ENCODE assay signal across 15 cellular contexts in the genomic region with DNA sequence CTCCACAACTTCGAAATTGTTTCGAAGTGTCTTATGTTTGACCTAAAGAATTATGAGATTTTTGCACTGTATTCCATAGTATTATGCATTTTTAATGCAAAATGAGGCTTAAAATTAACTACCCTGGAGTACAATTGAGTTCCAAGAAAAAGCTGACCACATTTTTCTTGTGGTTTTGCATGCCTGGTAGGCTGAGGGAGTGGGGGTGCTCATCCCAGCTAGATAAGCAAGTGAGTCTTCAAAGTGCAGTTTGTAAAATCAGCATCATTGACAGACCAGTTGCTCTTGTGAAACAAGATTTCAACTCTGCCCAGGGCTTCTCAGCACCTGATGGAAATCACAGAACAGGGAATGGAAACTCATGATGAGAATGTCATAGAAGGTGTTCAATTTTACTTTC. TPM values are rescaled to one million over a fixed set of nuclear protein-coding genes. Genes with fewer than 3 reads are reported as not detected.
DNase-seq lines count a peak whose midpoint lies in the region; ATAC-seq, FAIRE-seq and TF ChIP-seq lines count a peak whose summit lies in the region.
"Had no signal": no experiment of that assay in that cellular context is flagged by ENCODE, and none has a peak within 500 bp of the region (broad histone marks: within the 10 kb centered on the region; RNA-seq: fewer than 3 reads in every experiment).

No MANE protein-coding gene starts in this region.

- no peaks in the 10 kb centered on the region for H3K79me2 ChIP-seq in HepG2 (ENCODE audit: insufficient read depth, low read length)

- no peak overlapping the region for H2AFZ ChIP-seq in HepG2 (ENCODE audit: low read length)

- intact Hi-C loops in HepG2 (cut with micrococcal nuclease; ENCODE audit: unreplicated experiment) (no loop called here), CD14-positive monocyte (cut with micrococcal nuclease) (no loop called here)

- H4K20me1 ChIP-seq in HepG2 (ENCODE audit: insufficient read depth, low read length): no peaks in the 10 kb centered on the region

- H3K27ac ChIP-seq in HepG2 (ENCODE audit: extremely low read length, insufficient read depth, low read length): no peak overlapping the region
- H3K27ac ChIP-seq: upper lobe of left lung had no signal

- POLR2A ChIA-PET in HepG2 (lab: Yijun Ruan, JAX): no interaction called here

- H3K4me3 Mint-ChIP-seq in mesothelial cell of epicardium (no peak overlapping the region), CD14-positive monocyte (no peak overlapping the region)
- H3K4me3 Mint-ChIP-seq: activated naive CD4-positive, alpha-beta T cell treated with anti-CD3 and anti-CD28 coated beads for 36 hours; naive B cell had no signal

- TF ChIP-seq EP300 in HepG2 (IDR thresholded peaks at IDR 0.05; ENCODE audit: low read depth in 2 of 2, low read length in 2 of 2) (no peak), HepG2 (CRISPR knock-in tag; IDR thresholded peaks at IDR 0.05; ENCODE audit: borderline replicate concordance) (no peak)

- no peaks in the 10 kb centered on the region for H3K27me3 ChIP-seq in HepG2 (ENCODE audit: control insufficient read depth in 1 of 2, insufficient read depth in 2 of 2, low read length in 2 of 2)
- H3K27me3 ChIP-seq: upper lobe of left lung had no signal

- H3K4me1 Mint-ChIP-seq in mesothelial cell of epicardium: peaks cover 7% of the 10 kb centered on the region
- peaks cover 1% of the 10 kb centered on the region for H3K4me1 Mint-ChIP-seq in CD14-positive monocyte
- H3K4me1 Mint-ChIP-seq: naive B cell had no signal

- FAIRE-seq in HepG2 (lab: Jason Lieb, UNC): no peak

- no peak overlapping the region for H3K9ac ChIP-seq in HepG2 (ENCODE audit: insufficient read depth, low read depth, low read length)

- TF ChIP-seq POLR2A in HepG2 (IDR thresholded peaks at IDR 0.05; ENCODE audit: insufficient read depth in 1 of 2, low read depth in 2 of 2, low read length in 2 of 2): no peak

- no peak for TF ChIP-seq RAD21 in HepG2 (CRISPR knock-in tag; IDR thresholded peaks at IDR 0.05)

- CTCF ChIA-PET in HepG2 (lab: Yijun Ruan, JAX; ENCODE audit: low intra/inter-chr PET ratio, low total read pairs): no interaction called here

- H3K4me3 ChIP-seq in choroid plexus epithelial cell (ENCODE audit: low read depth, low read length) (no peak overlapping the region), HepG2 (replicated peaks in 1 of 3; ENCODE audit: insufficient read depth in 1 of 3, low read depth in 2 of 3, low read length in 3 of 3) (no peak overlapping the region)
- H3K4me3 ChIP-seq: upper lobe of left lung had no signal

- H3K27ac Mint-ChIP-seq in mesothelial cell of epicardium: no peak overlapping the region
- H3K27ac Mint-ChIP-seq in CD14-positive monocyte: no peak overlapping the region
- H3K27ac Mint-ChIP-seq: activated naive CD4-positive, alpha-beta T cell treated with anti-CD3 and anti-CD28 coated beads for 36 hours; naive B cell had no signal

- H3K36me3 Mint-ChIP-seq in mesothelial cell of epicardium: no peaks in the 10 kb centered on the region
- no peaks in the 10 kb centered on the region for H3K36me3 Mint-ChIP-seq in CD14-positive monocyte
- H3K36me3 Mint-ChIP-seq: naive B cell had no signal

- H3K36me3 ChIP-seq in HepG2 (replicated peaks in 1 of 2; ENCODE audit: control insufficient read depth in 1 of 2, insufficient read depth in 2 of 2, low read length in 2 of 2): no peaks in the 10 kb centered on the region
- H3K36me3 ChIP-seq: upper lobe of left lung had no signal

- in situ Hi-C loops in HepG2 (cut with HindIII; ENCODE audit: extremely low pct_ligation_motif_present, low pct_unique_long_range_greater_than_20kb): no loop called here

- no peaks in the 10 kb centered on the region for H3K9me3 ChIP-seq in HepG2 (ENCODE audit: low read length)
- H3K9me3 ChIP-seq: upper lobe of left lung had no signal

- BruUV-seq in HepG2 (replicated peaks; lab: Mats Ljungman, UMichigan): no TSS peak

- DNase-seq in GF-D8 (lab: John Stamatoyannopoulos, UW): peak; percentile 39
- peak; percentile 77 for DNase-seq in NCI-H226
- DNase-seq in choroid plexus epithelial cell (ENCODE audit: low read depth): peak; percentile 57
- DNase-seq in non-pigmented ciliary epithelial cell (ENCODE audit: low read depth): peak; percentile 22
- no peak for DNase-seq in HepG2 (ENCODE audit: low spot score)
- DNase-seq in COLO829 (ENCODE audit: low spot score): no peak
- no peak for DNase-seq in mesothelial cell of epicardium (ENCODE audit: low spot score in 2 of 2, unreplicated experiment in 2 of 2)
- no peak for DNase-seq in CD14-positive monocyte (ENCODE audit: low spot score)
- DNase-seq: activated naive CD4-positive, alpha-beta T cell treated with anti-CD3 and anti-CD28 coated beads for 36 hours; caudate nucleus; left ventricle myocardium superior; naive B cell; NCI-H1092 treated with DMSO at 0.1 percent for 48 hours; upper lobe of left lung had no signal

- H3K4me1 ChIP-seq in HepG2 (ENCODE audit: insufficient read depth, low read length): peaks cover 5% of the 10 kb centered on the region; the same call in 1 of the 2 replicates
- H3K4me1 ChIP-seq: upper lobe of left lung had no signal

- no peak overlapping the region for H3K4me2 ChIP-seq in HepG2 (ENCODE audit: low read depth, low read length)

- TF ChIP-seq CTCF in choroid plexus epithelial cell (conservative IDR thresholded peaks at IDR 0.05; ENCODE audit: low read depth, low read length): no peak
- no peak for TF ChIP-seq CTCF in HepG2 (CRISPR knock-in tag; IDR thresholded peaks at IDR 0.05)
- no peak for TF ChIP-seq CTCF in mesothelial cell of epicardium (IDR thresholded peaks at IDR 0.05; ENCODE audit: unreplicated experiment)
- no peak for TF ChIP-seq CTCF in CD14-positive monocyte (IDR thresholded peaks at IDR 0.05)

- no peak for ATAC-seq in HepG2
- ATAC-seq: HCT116, left ventricle myocardium superior had no signal

- H3K9me3 Mint-ChIP-seq in mesothelial cell of epicardium (no peaks in the 10 kb centered on the region), CD14-positive monocyte (peaks cover 0 to 4% (median 0%) of the 10 kb centered on the region in 7 donors)
- H3K9me3 Mint-ChIP-seq: activated naive CD4-positive, alpha-beta T cell treated with anti-CD3 and anti-CD28 coated beads for 36 hours had no signal

- WGBS in HepG2 (ENCODE audit: low lambda C conversion rate): 0% methylated on average over 2 of the region's 2 CpGs

- H3K27me3 Mint-ChIP-seq in mesothelial cell of epicardium (ENCODE audit: low read depth) (peaks cover 9% of the 10 kb centered on the region), CD14-positive monocyte (ENCODE audit: low read depth in 3 of 3) (no peaks in the 10 kb centered on the region)

TF ChIP-seq in HepG2, 621 proteins besides CTCF, POLR2A, EP300 and RAD21 (continues in another document):
- TF ChIP-seq ZNF747 (CRISPR knock-in tag; IDR thresholded peaks at IDR 0.05; ENCODE audit: borderline replicate concordance): no peak
- TF ChIP-seq KDM4B (CRISPR knock-in tag; IDR thresholded peaks at IDR 0.05): no peak
- TF ChIP-seq PRPF4 (IDR thresholded peaks at IDR 0.05; ENCODE audit: low read depth, low read length, poor library complexity, severe bottlenecking): no peak
- no peak for TF ChIP-seq MTA3 (CRISPR knock-in tag; IDR thresholded peaks at IDR 0.05)
- TF ChIP-seq ZNF629 (CRISPR knock-in tag; conservative IDR thresholded peaks at IDR 0.05): no peak
- TF ChIP-seq HNRNPH1 (optimal IDR thresholded peaks at IDR 0.05; ENCODE audit: low read depth, low read length): no peak
- TF ChIP-seq NKX3-1 (CRISPR knock-in tag; IDR thresholded peaks at IDR 0.05): no peak
- TF ChIP-seq ZNF3 (CRISPR knock-in tag; IDR thresholded peaks at IDR 0.05): no peak
- TF ChIP-seq ASH2L (IDR thresholded peaks at IDR 0.05; ENCODE audit: insufficient read length, low read depth, low read length): no peak

RNA-seq across cellular contexts. Expression of a gene that starts 17.0 kb away (rescaled TPM):
- total RNA-seq in HepG2 (2016; rRNA removed; fragmentation: Illumina TruSeq; extraction: Trizol) (121 and 146 TPM in 2 replicates), mesothelial cell of epicardium (71.8 to 79.9 TPM (median 77.1 TPM) in 3 replicates)
- total RNA-seq in HepG2 (2016; cell fraction: cytosol; rRNA removed; fragmentation: Illumina TruSeq; extraction: Trizol; ENCODE audit: low read depth): 24.4 and 24.9 TPM in 2 replicates
- 122 and 152 TPM in 2 replicates for total RNA-seq in HepG2 (2016; cell fraction: insoluble cytoplasmic fraction; rRNA removed; fragmentation: Illumina TruSeq; extraction: Trizol)
- total RNA-seq in HepG2 (2016; cell fraction: membrane; rRNA removed; fragmentation: Illumina TruSeq; extraction: Trizol): 28.1 and 36.2 TPM in 2 replicates
- total RNA-seq in HepG2 (2016; cell fraction: nucleus; rRNA removed; fragmentation: Illumina TruSeq; extraction: Trizol): 59.0 and 64.3 TPM in 2 replicates
- polyA plus RNA-seq in HepG2 (2011; rRNA removed) (114 and 126 TPM in 2 replicates), CD14-positive monocyte (100 to 1,000 TPM; 111 to 118 TPM)
- polyA plus RNA-seq in HepG2 (2011; cell fraction: cytosol; rRNA removed): 87.4 and 118 TPM in 2 replicates
- polyA plus RNA-seq in HepG2 (2011; cell fraction: nucleus; rRNA removed): 20.5 and 26.0 TPM in 2 replicates
- polyA plus RNA-seq in HepG2 (2012): 79.6 and 109 TPM in 2 replicates
- polyA plus RNA-seq in HepG2 (2016; cell fraction: cytosol; fragmentation: Illumina TruSeq; extraction: Trizol; ENCODE audit: low read depth): 24.3 and 26.4 TPM in 2 replicates
- polyA plus RNA-seq in HepG2 (2016; cell fraction: insoluble cytoplasmic fraction; fragmentation: Illumina TruSeq; extraction: Trizol; ENCODE audit: low read depth): 125 and 147 TPM in 2 replicates
- 27.9 and 33.2 TPM in 2 replicates for polyA plus RNA-seq in HepG2 (2016; cell fraction: membrane; fragmentation: Illumina TruSeq; extraction: Trizol; ENCODE audit: low read depth)
- polyA plus RNA-seq in HepG2 (2016; cell fraction: nucleus; fragmentation: Illumina TruSeq; extraction: Trizol; ENCODE audit: insufficient read depth, low read depth): 59.1 and 68.2 TPM in 2 replicates
- polyA minus RNA-seq in HepG2 (2011; rRNA and poly(A)+ RNA removed; ENCODE audit: low replicate concordance): 29.4 and 34.1 TPM in 2 replicates
- polyA minus RNA-seq in HepG2 (2011; cell fraction: cytosol; rRNA and poly(A)+ RNA removed): 42.1 and 42.3 TPM in 2 replicates
- 36.9 and 59.1 TPM in 2 replicates for polyA minus RNA-seq in HepG2 (2011; cell fraction: nucleus; rRNA and poly(A)+ RNA removed)

Comparison
In these comparisons a context has a peak if more than half of its experiments do, and no peak if none do; other contexts are left out.
1. DNase-seq: peak in GF-D8 (single experiment), NCI-H226 (single experiment), choroid plexus epithelial cell (single experiment) and non-pigmented ciliary epithelial cell (single experiment); none in HepG2 (single experiment), COLO829 (single experiment), mesothelial cell of epicardium (0 of 2) and CD14-positive monocyte (single experiment).